Comparison of ENCODE assay signal across 15 cellular contexts in genomic region chr3:29926391-29926790, GRCh38.
DNase-seq lines count a peak whose midpoint lies in the region; ATAC-seq and TF ChIP-seq lines count a peak whose summit lies in the region.
"Had no signal": no experiment of that assay in that cellular context is flagged by ENCODE, and none has a peak within 500 bp of the region (broad histone marks: within the 10 kb centered on the region; RNA-seq: fewer than 3 reads in every experiment).

No MANE protein-coding gene starts in this region.

- no peak for ATAC-seq in aorta (ENCODE audit: low FRiP score)

- H3K4me3 ChIP-seq in fibroblast of the aortic adventitia (ENCODE audit: low read depth, low read length) (no peak overlapping the region), neuronal stem cell (ENCODE audit: low read length in 2 of 2) (no peak overlapping the region), aorta (ENCODE audit: low read length in 2 of 2) (peak overlapping the region; percentile 47 to 98), breast epithelium (no peak overlapping the region)
- H3K4me3 ChIP-seq: BLaER1 treated with 17β-estradiol and CSF1 and Interleukin-3, amounts not matched to agents 10 nM and 100 nM had no signal

- H4K8ac ChIP-seq in neuronal stem cell (ENCODE audit: low read depth, low read length): no peak overlapping the region

- no peak for TF ChIP-seq CTCF in fibroblast of the aortic adventitia (IDR thresholded peaks at IDR 0.05; ENCODE audit: insufficient read depth, low read length)
- no peak for TF ChIP-seq CTCF in breast epithelium (IDR thresholded peaks at IDR 0.05)

- H3K9me3 ChIP-seq in neuronal stem cell (replicated peaks in 1 of 2; ENCODE audit: control insufficient read depth in 2 of 2, insufficient read depth in 1 of 2, low read depth in 1 of 2, low read length in 2 of 2) (no peaks in the 10 kb centered on the region), aorta (ENCODE audit: control insufficient read depth, low read length) (no peaks in the 10 kb centered on the region), breast epithelium (no peaks in the 10 kb centered on the region)
- H3K9me3 ChIP-seq: BLaER1 treated with 17β-estradiol and CSF1 and Interleukin-3, amounts not matched to agents 10 nM and 100 nM had no signal

- DNase-seq in OCI-M1 (lab: John Stamatoyannopoulos, UW) (peak; percentile 8), fibroblast of the aortic adventitia (ENCODE audit: low read depth) (peak; percentile 33), neuronal stem cell (ENCODE audit: low spot score) (no peak), aorta (no peak), DMS153 treated with DMSO at 0.1 percent for 48 hours (lab: John Stamatoyannopoulos, UW; ENCODE audit: unreplicated experiment) (no peak), posterior cingulate gyrus (no peak), breast epithelium (ENCODE audit: low spot score in 2 of 2) (no peak)
- DNase-seq: ACHN; Calu3; CD4-positive, CD25-positive, alpha-beta regulatory T cell; DMS 273 treated with DMSO at 0.1 percent for 48 hours; DMS79; GOT3; H9 had no signal

- no peak overlapping the region for H4K91ac ChIP-seq in neuronal stem cell (ENCODE audit: low read depth, low read length, poor library complexity)

- H2BK12ac ChIP-seq in neuronal stem cell (ENCODE audit: low read length): no peak overlapping the region

- WGBS in neuronal stem cell (ENCODE audit: extremely low coverage in 2 of 2, insufficient read length in 2 of 2, insufficient replicate concordance in 1 of 2), 2 donors: no CpG with 5 or more reads among the region's 3 CpGs
- WGBS in aorta, 2 donors: 6 to 8% methylated on average over 3 of the region's 3 CpGs

- no peaks in the 10 kb centered on the region for H3K36me3 ChIP-seq in neuronal stem cell (replicated peaks in 1 of 2; ENCODE audit: control insufficient read depth in 2 of 2, insufficient read depth in 2 of 2, low read length in 2 of 2)
- H3K36me3 ChIP-seq in aorta (ENCODE audit: control insufficient read depth in 1 of 2, insufficient read depth in 2 of 2, low read length in 1 of 2): no peaks in the 10 kb centered on the region
- no peaks in the 10 kb centered on the region for H3K36me3 ChIP-seq in breast epithelium
- H3K36me3 ChIP-seq: BLaER1 treated with 17β-estradiol and CSF1 and Interleukin-3, amounts not matched to agents 10 nM and 100 nM had no signal

- H3K4me2 ChIP-seq in neuronal stem cell (ENCODE audit: insufficient read depth, low read length, poor library complexity, severe bottlenecking): no peak overlapping the region
- H3K4me2 ChIP-seq: BLaER1 treated with 17β-estradiol and CSF1 and Interleukin-3, amounts not matched to agents 10 nM and 100 nM had no signal

- no peak overlapping the region for H3K4ac ChIP-seq in neuronal stem cell (ENCODE audit: low read length)

- no peaks in the 10 kb centered on the region for H3K79me1 ChIP-seq in neuronal stem cell (ENCODE audit: low read depth, low read length)

- H3K18ac ChIP-seq in neuronal stem cell (ENCODE audit: low read length): no peak overlapping the region

- no peak for TF ChIP-seq POLR2A in breast epithelium (IDR thresholded peaks at IDR 0.05)

- H3K23ac ChIP-seq in neuronal stem cell (ENCODE audit: low read depth, low read length, poor library complexity): no peak overlapping the region

- no peaks in the 10 kb centered on the region for H3K27me3 ChIP-seq in neuronal stem cell (ENCODE audit: control insufficient read depth in 3 of 3, insufficient read depth in 3 of 3, low read depth in 1 of 3, low read length in 3 of 3)
- no peaks in the 10 kb centered on the region for H3K27me3 ChIP-seq in aorta (ENCODE audit: control insufficient read depth in 1 of 2, insufficient read depth in 2 of 2, low read length in 1 of 2)
- no peaks in the 10 kb centered on the region for H3K27me3 ChIP-seq in breast epithelium
- H3K27me3 ChIP-seq: BLaER1 treated with 17β-estradiol and CSF1 and Interleukin-3, amounts not matched to agents 10 nM and 100 nM had no signal

- peak overlapping the region; percentile 17 for H2AFZ ChIP-seq in neuronal stem cell (ENCODE audit: low read length)

- H3K14ac ChIP-seq in neuronal stem cell (ENCODE audit: low read length): no peak overlapping the region

- H2BK5ac ChIP-seq in neuronal stem cell (ENCODE audit: low read length): no peak overlapping the region

- H3K9ac ChIP-seq in neuronal stem cell (ENCODE audit: low read depth, low read length, poor library complexity): no peak overlapping the region
- H3K9ac ChIP-seq: BLaER1 treated with 17β-estradiol and CSF1 and Interleukin-3, amounts not matched to agents 10 nM and 100 nM had no signal

- H3K27ac ChIP-seq in neuronal stem cell (replicated peaks; ENCODE audit: low read length) (no peak overlapping the region), aorta (ENCODE audit: low read depth in 1 of 2, low read length in 2 of 2) (peak overlapping the region in 1 of 2 donors; percentile 76), breast epithelium (no peak overlapping the region)
- H3K27ac ChIP-seq: BLaER1 treated with 17β-estradiol and CSF1 and Interleukin-3, amounts not matched to agents 10 nM and 100 nM had no signal

- intact Hi-C loops in aorta (cut with DNase I): no loop called here
- intact Hi-C loops in posterior cingulate gyrus (cut with DNase I): no loop called here
- intact Hi-C loops in breast epithelium (cut with DNase I; ENCODE audit: low total_unique reads): no loop called here

- H2BK120ac ChIP-seq in neuronal stem cell (ENCODE audit: low read depth, low read length): no peak overlapping the region

- H2AK5ac ChIP-seq in neuronal stem cell (ENCODE audit: low read depth, low read length): no peak overlapping the region

- H3K4me1 ChIP-seq in neuronal stem cell (ENCODE audit: control insufficient read depth in 2 of 2, insufficient read depth in 1 of 2, low read depth in 1 of 2, low read length in 2 of 2) (peaks cover 0 to 10% of the 10 kb centered on the region in 2 donors), aorta (ENCODE audit: control insufficient read depth in 1 of 2, insufficient read depth in 2 of 2, low read length in 2 of 2) (peaks cover 2 to 11% of the 10 kb centered on the region in 2 donors), breast epithelium (no peaks in the 10 kb centered on the region)
- H3K4me1 ChIP-seq: BLaER1 treated with 17β-estradiol and CSF1 and Interleukin-3, amounts not matched to agents 10 nM and 100 nM had no signal

- no peak overlapping the region for H2BK15ac ChIP-seq in neuronal stem cell (ENCODE audit: low read length)

Comparison
In these comparisons a context has a peak if more than half of its experiments do, and no peak if none do; other contexts are left out.
1. DNase-seq: peak in OCI-M1 (single experiment) and fibroblast of the aortic adventitia (single experiment); none in neuronal stem cell (single experiment), aorta (0 of 2), DMS153 treated with DMSO at 0.1 percent for 48 hours (single experiment), posterior cingulate gyrus (0 of 10) and breast epithelium (0 of 2).
2. H3K4me3 ChIP-seq: peak in aorta (2 of 2); none in fibroblast of the aortic adventitia (single experiment), neuronal stem cell (0 of 2) and breast epithelium (0 of 3).